Comparison of ENCODE assay signal across 18 cellular contexts in the genomic region with DNA sequence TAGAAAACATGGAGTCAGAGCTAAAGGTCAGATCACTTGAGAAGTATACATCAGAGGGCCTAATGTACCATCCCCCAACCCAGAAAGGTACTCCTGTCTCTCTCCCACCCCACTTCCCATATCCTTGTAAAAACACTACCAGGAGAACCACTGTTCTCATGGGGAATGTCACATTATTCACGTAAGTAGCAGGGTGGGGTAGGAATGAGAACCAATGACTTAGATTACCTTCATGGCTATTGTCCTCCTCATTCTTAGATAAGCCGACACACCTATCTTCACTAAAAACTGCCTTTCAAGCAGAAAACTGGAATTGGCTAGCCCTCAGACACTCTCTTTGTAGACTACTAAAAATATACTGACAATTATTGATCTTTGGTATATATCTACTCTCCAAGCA.
A peak's percentile ranks its signal among the peaks of the same experiment; 100 is the strongest.
DNase-seq lines count a peak whose midpoint lies in the region; ATAC-seq and TF ChIP-seq lines count a peak whose summit lies in the region.
"Had no signal": no experiment of that assay in that cellular context is flagged by ENCODE, and none has a peak within 500 bp of the region (broad histone marks: within the 10 kb centered on the region; RNA-seq: fewer than 3 reads in every experiment).

No MANE protein-coding gene starts in this region.

- H3K18ac ChIP-seq in neuronal stem cell (ENCODE audit: low read length): no peak overlapping the region

- H3K4me1 ChIP-seq in CD8-positive, alpha-beta T cell (ENCODE audit: insufficient read depth, low read length): no peaks in the 10 kb centered on the region
- H3K4me1 ChIP-seq in left lung (peaks cover 5% of the 10 kb centered on the region in 2 donors), neuronal stem cell (ENCODE audit: control insufficient read depth in 2 of 2, insufficient read depth in 1 of 2, low read depth in 1 of 2, low read length in 2 of 2) (no peaks in the 10 kb centered on the region)
- H3K4me1 ChIP-seq: BE2C, BLaER1, Caco-2 had no signal

- no peak overlapping the region for H2AFZ ChIP-seq in neuronal stem cell (ENCODE audit: low read length)

- no peak for DNase-seq in CD8-positive, alpha-beta T cell
- DNase-seq in left lung: no peak
- no peak for DNase-seq in nephron progenitor cell
- DNase-seq in T-cell: no peak
- DNase-seq in neuronal stem cell (ENCODE audit: low spot score): no peak
- DNase-seq: 8988T; ACHN; BE2C; C1 segment of cervical spinal cord; Caco-2; Calu3; CD4-positive, alpha-beta memory T cell; CD4-positive, CD25-positive, alpha-beta regulatory T cell; DMS79 treated with DMSO at 0.1 percent for 48 hours; GF-D8 had no signal

- H3K4ac ChIP-seq in neuronal stem cell (ENCODE audit: low read length): no peak overlapping the region

- ATAC-seq in CD8-positive, alpha-beta T cell: no peak
- ATAC-seq in left lung: peak; percentile 52
- ATAC-seq in HG03571 (IDR thresholded peaks at IDR 0.05; ENCODE audit: unreplicated experiment): no peak
- no peak for ATAC-seq in T-cell (replicated peaks in 1 of 4)

- no peak overlapping the region for H3K4me3 ChIP-seq in CD8-positive, alpha-beta T cell (ENCODE audit: low read depth, low read length)
- H3K4me3 ChIP-seq in left lung (no peak overlapping the region), neuronal stem cell (ENCODE audit: low read length in 2 of 2) (no peak overlapping the region)
- H3K4me3 ChIP-seq: BLaER1 had no signal

- H3K36me3 Mint-ChIP-seq in CD8-positive, alpha-beta T cell: peaks cover 49% of the 10 kb centered on the region
- H3K36me3 Mint-ChIP-seq in nephron progenitor cell (ENCODE audit: low read depth) (peaks cover 36% of the 10 kb centered on the region), T-cell (peaks cover 23% of the 10 kb centered on the region)

- no peaks in the 10 kb centered on the region for H3K9me3 Mint-ChIP-seq in CD8-positive, alpha-beta T cell
- H3K9me3 Mint-ChIP-seq in nephron progenitor cell: no peaks in the 10 kb centered on the region
- no peaks in the 10 kb centered on the region for H3K9me3 Mint-ChIP-seq in T-cell
- H3K9me3 Mint-ChIP-seq: CD14-positive monocyte; CD4-positive, alpha-beta memory T cell; CD4-positive, CD25-positive, alpha-beta regulatory T cell had no signal

- H3K27ac Mint-ChIP-seq in CD8-positive, alpha-beta T cell: peak overlapping the region; percentile 18
- H3K27ac Mint-ChIP-seq in nephron progenitor cell: peak overlapping the region; percentile 79
- H3K27ac Mint-ChIP-seq in T-cell: no peak overlapping the region

- H2BK15ac ChIP-seq in neuronal stem cell (ENCODE audit: low read length): no peak overlapping the region

- no peak overlapping the region for H3K27ac ChIP-seq in CD8-positive, alpha-beta T cell (ENCODE audit: low read depth, low read length)
- H3K27ac ChIP-seq in left lung: no peak overlapping the region
- no peak overlapping the region for H3K27ac ChIP-seq in neuronal stem cell (replicated peaks; ENCODE audit: low read length)
- H3K27ac ChIP-seq: BLaER1 had no signal

- no peak for TF ChIP-seq CTCF in CD8-positive, alpha-beta T cell (IDR thresholded peaks at IDR 0.05)
- TF ChIP-seq CTCF in left lung (IDR thresholded peaks at IDR 0.05) (no peak), nephron progenitor cell (IDR thresholded peaks at IDR 0.05) (no peak)

- H3K27me3 Mint-ChIP-seq in CD8-positive, alpha-beta T cell (ENCODE audit: low read depth): no peaks in the 10 kb centered on the region
- H3K27me3 Mint-ChIP-seq in nephron progenitor cell (ENCODE audit: low read depth, poor library complexity) (peaks cover 2% of the 10 kb centered on the region), T-cell (no peaks in the 10 kb centered on the region)
- H3K27me3 Mint-ChIP-seq: CD4-positive, alpha-beta memory T cell; CD4-positive, CD25-positive, alpha-beta regulatory T cell had no signal

- H3K9me3 ChIP-seq in CD8-positive, alpha-beta T cell (ENCODE audit: low read length): no peaks in the 10 kb centered on the region
- H3K9me3 ChIP-seq in left lung: no peaks in the 10 kb centered on the region
- H3K9me3 ChIP-seq in neuronal stem cell (replicated peaks in 1 of 2; ENCODE audit: control insufficient read depth in 2 of 2, insufficient read depth in 1 of 2, low read depth in 1 of 2, low read length in 2 of 2): no peaks in the 10 kb centered on the region
- H3K9me3 ChIP-seq: BE2C, BLaER1, Caco-2 had no signal

- no peak overlapping the region for H2BK5ac ChIP-seq in neuronal stem cell (ENCODE audit: low read length)

- intact Hi-C loops in CD8-positive, alpha-beta T cell (cut with DNase I, micrococcal nuclease): no loop called here
- intact Hi-C loops in left lung (cut with DNase I): no loop called here

- H4K8ac ChIP-seq in neuronal stem cell (ENCODE audit: low read depth, low read length): no peak overlapping the region

- no peak overlapping the region for H3K4me2 ChIP-seq in neuronal stem cell (ENCODE audit: insufficient read depth, low read length, poor library complexity, severe bottlenecking)
- H3K4me2 ChIP-seq: BLaER1 had no signal

- POLR2A ChIA-PET in CD8-positive, alpha-beta T cell (lab: Charles Lee): no interaction called here
- POLR2A ChIA-PET in T-cell (lab: Charles Lee): no interaction called here

- no peak overlapping the region for H4K91ac ChIP-seq in neuronal stem cell (ENCODE audit: low read depth, low read length, poor library complexity)

- H2BK120ac ChIP-seq in neuronal stem cell (ENCODE audit: low read depth, low read length): no peak overlapping the region

- H3K79me1 ChIP-seq in neuronal stem cell (ENCODE audit: low read depth, low read length): no peaks in the 10 kb centered on the region

- CTCF ChIA-PET in CD8-positive, alpha-beta T cell (lab: Charles Lee): interaction anchor here (1.2 kb wide), 1 partner anchor 388 kb away, joined by 3 read pairs; no protein-coding TSS in a partner anchor
- CTCF ChIA-PET in T-cell (lab: Charles Lee): no interaction called here

- H3K9ac ChIP-seq in neuronal stem cell (ENCODE audit: low read depth, low read length, poor library complexity): no peak overlapping the region
- H3K9ac ChIP-seq: BLaER1 had no signal

- no peak overlapping the region for H2BK12ac ChIP-seq in neuronal stem cell (ENCODE audit: low read length)

- H3K4me1 Mint-ChIP-seq in CD8-positive, alpha-beta T cell (ENCODE audit: low read depth): no peaks in the 10 kb centered on the region
- H3K4me1 Mint-ChIP-seq in nephron progenitor cell (peaks cover 12% of the 10 kb centered on the region), T-cell (no peaks in the 10 kb centered on the region)
- H3K4me1 Mint-ChIP-seq: CD14-positive monocyte; CD4-positive, alpha-beta memory T cell had no signal

- no peak overlapping the region for H3K4me3 Mint-ChIP-seq in CD8-positive, alpha-beta T cell
- no peak overlapping the region for H3K4me3 Mint-ChIP-seq in nephron progenitor cell
- no peak overlapping the region for H3K4me3 Mint-ChIP-seq in T-cell
- H3K4me3 Mint-ChIP-seq: CD14-positive monocyte; CD4-positive, alpha-beta memory T cell; CD4-positive, CD25-positive, alpha-beta regulatory T cell had no signal

- no peak overlapping the region for H2AK5ac ChIP-seq in neuronal stem cell (ENCODE audit: low read depth, low read length)

- H3K23ac ChIP-seq in neuronal stem cell (ENCODE audit: low read depth, low read length, poor library complexity): no peak overlapping the region

- H3K27me3 ChIP-seq in CD8-positive, alpha-beta T cell (ENCODE audit: insufficient read depth, low read length): no peaks in the 10 kb centered on the region
- no peaks in the 10 kb centered on the region for H3K27me3 ChIP-seq in left lung
- H3K27me3 ChIP-seq in neuronal stem cell (ENCODE audit: control insufficient read depth in 3 of 3, insufficient read depth in 3 of 3, low read depth in 1 of 3, low read length in 3 of 3): no peaks in the 10 kb centered on the region
- H3K27me3 ChIP-seq: BE2C, BLaER1 had no signal

- no peak overlapping the region for H3K14ac ChIP-seq in neuronal stem cell (ENCODE audit: low read length)

- no peaks in the 10 kb centered on the region for H3K36me3 ChIP-seq in CD8-positive, alpha-beta T cell (ENCODE audit: insufficient read depth, low read length)
- H3K36me3 ChIP-seq in left lung (peaks cover 0 to 13% of the 10 kb centered on the region in 2 donors), neuronal stem cell (replicated peaks in 1 of 2; ENCODE audit: control insufficient read depth in 2 of 2, insufficient read depth in 2 of 2, low read length in 2 of 2) (peaks cover 2 to 88% of the 10 kb centered on the region in 2 donors)

- WGBS in neuronal stem cell (ENCODE audit: extremely low coverage in 2 of 2, insufficient read length in 2 of 2, insufficient replicate concordance in 1 of 2), 2 donors: no CpG with 5 or more reads among the region's 2 CpGs

Comparison
In these comparisons a context has a peak if more than half of its experiments do, and no peak if none do; other contexts are left out.
1. H3K27ac Mint-ChIP-seq: peak in CD8-positive, alpha-beta T cell (single experiment) and nephron progenitor cell (single experiment); none in T-cell (0 of 2).